Comparison of ENCODE assay signal across 11 cellular contexts in genomic region chr1:232687304-232687703, GRCh38.
"Had no signal": no experiment of that assay in that cellular context is flagged by ENCODE, and none has a peak within 500 bp of the region (broad histone marks: within the 10 kb centered on the region; RNA-seq: fewer than 3 reads in every experiment).

No MANE protein-coding gene starts in this region.

- H2AFZ ChIP-seq: GM23248 had no signal

- H3K9ac ChIP-seq: GM23248 had no signal

- H3K27ac Mint-ChIP-seq: GM23338, H9, HFFc6 had no signal

- H3K4me2 ChIP-seq: GM23338 had no signal

- H3K9me3 ChIP-seq: HAP-1 had no signal

- H3K36me3 ChIP-seq: HAP-1 had no signal

- H3K4me1 ChIP-seq: HAP-1 had no signal

- H3K27ac ChIP-seq: GM23248 had no signal

- H3K4me3 ChIP-seq: GM23248, GM23338, HAP-1 had no signal

- H3K4me3 Mint-ChIP-seq: GM23338, H9, HFFc6 had no signal

- FAIRE-seq: H1, H54 had no signal

- H3K4me1 Mint-ChIP-seq: GM23338, H9 had no signal

- H3K9me3 Mint-ChIP-seq: GM23338, H9 had no signal

- DNase-seq: GM23248, GOT3, H7, H9, HCEC 1CT, HFFc6 had no signal

- ATAC-seq: GM23338, HCT116 had no signal
